Comparison of ENCODE assay signal across 31 cellular contexts in the genomic region with DNA sequence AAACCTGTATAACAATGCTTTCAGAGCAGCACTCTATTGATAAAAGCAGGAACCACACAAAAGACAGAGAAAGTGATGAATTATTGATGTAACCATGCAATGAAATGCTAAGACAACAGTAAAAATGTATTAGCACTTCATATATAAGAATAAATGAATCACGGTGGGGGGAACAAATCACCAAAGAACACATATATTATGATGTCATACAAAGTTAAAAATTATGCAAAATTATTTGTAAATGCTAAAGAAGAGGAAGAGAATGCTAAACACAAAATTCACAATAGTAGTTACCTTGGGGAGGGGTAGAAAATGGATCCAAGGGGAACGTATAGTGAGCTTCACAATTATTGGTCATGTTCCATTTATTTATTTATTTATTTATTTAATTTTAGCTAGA.
"Had no signal": no experiment of that assay in that cellular context is flagged by ENCODE, and none has a peak within 500 bp of the region (broad histone marks: within the 10 kb centered on the region; RNA-seq: fewer than 3 reads in every experiment).

No MANE protein-coding gene starts in this region.

- H3K27me3 Mint-ChIP-seq: progenitor cell of endocrine pancreas; stimulated activated memory B cell treated with anti-CD40 and anti-IgM and Interleukin-4, amounts not matched to agents 10 μg/mL and 1 μg/mL and 100 μg/mL, for 72 hours; type B pancreatic cell had no signal

- H3K4me1 Mint-ChIP-seq: natural killer cell; stimulated activated memory B cell treated with anti-CD40 and anti-IgM and Interleukin-4, amounts not matched to agents 10 μg/mL and 1 μg/mL and 100 μg/mL, for 72 hours; stimulated activated naive CD8-positive, alpha-beta T cell treated with anti-CD3 and anti-CD28 coated beads, Interleukin-15, amount 100 ng/mL, for 72 hours had no signal

- H3K4me3 ChIP-seq: neural progenitor cell, ovary, psoas muscle, skin epidermis, smooth muscle cell, spleen, suprapubic skin, testis, tibial artery, transverse colon, upper lobe of right lung, uterus had no signal

- H3K27me3 ChIP-seq: neural progenitor cell, ovary, spleen, suprapubic skin, testis, tibial artery, transverse colon, upper lobe of right lung, uterus had no signal

- H3K4me1 ChIP-seq: neural progenitor cell, parathyroid adenoma, psoas muscle, spleen, suprapubic skin, testis, uterus had no signal

- H3K9ac ChIP-seq: neural progenitor cell, parathyroid adenoma had no signal

- H3K27ac ChIP-seq: neural progenitor cell, ovary, parathyroid adenoma, psoas muscle, skin epidermis, spleen, suprapubic skin, testis, tibial artery, transverse colon, upper lobe of right lung, uterus had no signal

- H3K36me3 ChIP-seq: neural progenitor cell, ovary, uterus had no signal

- H3K9me3 ChIP-seq: ovary, psoas muscle, spleen, suprapubic skin, testis, tibial artery, transverse colon, upper lobe of right lung, uterus had no signal

- H3K9me3 Mint-ChIP-seq: natural killer cell; nephron; neural progenitor cell; stimulated activated memory B cell treated with anti-CD40 and anti-IgM and Interleukin-4, amounts not matched to agents 10 μg/mL and 1 μg/mL and 100 μg/mL, for 72 hours; stimulated activated naive CD8-positive, alpha-beta T cell treated with anti-CD3 and anti-CD28 coated beads, Interleukin-15, amount 100 ng/mL, for 72 hours; type B pancreatic cell had no signal

- H3K79me2 ChIP-seq: parathyroid adenoma had no signal

- H3K27ac Mint-ChIP-seq: natural killer cell; nephron; neural progenitor cell; progenitor cell of endocrine pancreas; stimulated activated memory B cell treated with anti-CD40 and anti-IgM and Interleukin-4, amounts not matched to agents 10 μg/mL and 1 μg/mL and 100 μg/mL, for 72 hours; stimulated activated naive CD8-positive, alpha-beta T cell treated with anti-CD3 and anti-CD28 coated beads, Interleukin-15, amount 100 ng/mL, for 72 hours; type B pancreatic cell had no signal

- H3K36me3 Mint-ChIP-seq: natural killer cell had no signal

- DNase-seq: natural killer cell; occipital lobe; ovary; posterior cingulate gyrus; psoas muscle; right cardiac atrium; spleen; stimulated activated CD4-positive, alpha-beta T cell treated with anti-CD3 and anti-CD28 coated beads, Interleukin-12 subunit alpha, Interleukin-12 subunit beta, amount 100 ng/mL, for 4 hours; stimulated activated CD4-positive, alpha-beta T cell treated with anti-CD3 and anti-CD28 coated beads, Interleukin-1b, Interleukin-23, amount 100 ng/mL, for 48 hours; stimulated activated CD4-positive, alpha-beta T cell treated with anti-CD3 and anti-CD28 coated beads, Interleukin-4, amount 100 ng/mL, for 1 hour; stimulated activated CD4-positive, alpha-beta T cell treated with anti-CD3 and anti-CD28 coated beads, Interleukin-4, amount 100 ng/mL, for 4 hours; stimulated activated CD8-positive, alpha-beta memory T cell treated with anti-CD3 and anti-CD28 coated beads, Interleukin-4, amount 100 ng/mL, for 48 hours; stimulated activated naive CD4-positive, alpha-beta T cell; stimulated activated naive CD8-positive, alpha-beta T cell treated with anti-CD3 and anti-CD28 coated beads, Interleukin-15, amount 100 ng/mL, for 72 hours; stimulated activated naive CD8-positive, alpha-beta T cell treated with anti-CD3 and anti-CD28 coated beads, Interleukin-15, Interleukin-2, amounts not matched to agents 100 U/mL and 50 U/mL, for 24 hours; substantia nigra; testis; tibial artery; transverse colon; upper lobe of right lung; uterus had no signal

- H3K4me3 Mint-ChIP-seq: natural killer cell; nephron; neural progenitor cell; stimulated activated memory B cell treated with anti-CD40 and anti-IgM and Interleukin-4, amounts not matched to agents 10 μg/mL and 1 μg/mL and 100 μg/mL, for 72 hours; stimulated activated naive CD8-positive, alpha-beta T cell treated with anti-CD3 and anti-CD28 coated beads, Interleukin-15, amount 100 ng/mL, for 72 hours; type B pancreatic cell had no signal

- H2AFZ ChIP-seq: neural progenitor cell, parathyroid adenoma had no signal

- ATAC-seq: natural killer cell; psoas muscle; right cardiac atrium; sciatic nerve; stimulated activated memory B cell treated with anti-CD40 and anti-IgM and Interleukin-4, amounts not matched to agents 10 μg/mL and 1 μg/mL and 100 μg/mL, for 72 hours; stimulated activated naive CD8-positive, alpha-beta T cell treated with anti-CD3 and anti-CD28 coated beads, Interleukin-15, amount 100 ng/mL, for 72 hours; stimulated activated naive CD8-positive, alpha-beta T cell treated with anti-CD3 and anti-CD28 coated beads, Interleukin-15, Interleukin-2, amounts not matched to agents 100 U/mL and 50 U/mL, for 24 hours; upper lobe of right lung had no signal

- H3K4me2 ChIP-seq: neural progenitor cell, smooth muscle cell had no signal
